Comparison of ENCODE assay signal across 1 cellular context in genomic region chr5:108727639-108728565, GRCh38.
TF ChIP-seq lines count a peak whose summit lies in the region.

No MANE protein-coding gene starts in this region.

TF ChIP-seq in HEK293, 187 proteins besides CTCF, POLR2A, EP300 and RAD21 (continued from another document):
- TF ChIP-seq PRDM2 (tag by site-specific recombination; IDR thresholded peaks at IDR 0.05; ENCODE audit: borderline replicate concordance) (0 out of 2 replicates have a peak, but pooled peaks have one; percentile 30), YY2 (tag by site-specific recombination; IDR thresholded peaks at IDR 0.05) (0 out of 2 replicates have a peak, but pooled peaks have one; percentile 31)
